ENCODE assay signal across 16 cellular contexts in genomic region chr6:72760130-72760793, GRCh38.
DNase-seq lines count a peak whose midpoint lies in the region; ATAC-seq and TF ChIP-seq lines count a peak whose summit lies in the region.
"Had no signal": no experiment of that assay in that cellular context is flagged by ENCODE, and none has a peak within 500 bp of the region (broad histone marks: within the 10 kb centered on the region; RNA-seq: fewer than 3 reads in every experiment).

No MANE protein-coding gene starts in this region.

- no peak for TF ChIP-seq POLR2A in IMR-90 (IDR thresholded peaks at IDR 0.05; ENCODE audit: low read depth, low read length)

- H3K79me1 ChIP-seq in IMR-90 (ENCODE audit: low read depth in 1 of 2, low read length in 2 of 2), result peaks cover 0 to 2% of the 10 kb centered on the region in 2 experiments; a peak in 1 of 4 replicates

- no peaks in the 10 kb centered on the region for H3K36me3 ChIP-seq in IMR-90 (ENCODE audit: control insufficient read depth, insufficient read depth, low read length)
- H3K36me3 ChIP-seq: HAP-1 had no signal

- no peak overlapping the region for H2BK20ac ChIP-seq in IMR-90 (ENCODE audit: low read depth, low read length)

- H4K8ac ChIP-seq in IMR-90 (ENCODE audit: low read depth in 2 of 2, low read length in 2 of 2), result no peak overlapping the region

- no peak overlapping the region for H3K9ac ChIP-seq in IMR-90 (ENCODE audit: low read depth, low read length)

- H2BK120ac ChIP-seq in IMR-90 (ENCODE audit: low read depth, low read length), result no peak overlapping the region

- no peak overlapping the region for H2AK5ac ChIP-seq in IMR-90 (ENCODE audit: low read depth, low read length)

- H3K4me1 ChIP-seq in IMR-90 (ENCODE audit: control insufficient read depth, insufficient read depth, low read length), result no peaks in the 10 kb centered on the region
- H3K4me1 ChIP-seq: HAP-1 had no signal

- no peak overlapping the region for H2AFZ ChIP-seq in IMR-90 (replicated peaks; ENCODE audit: low read length, poor library complexity)

- H3K23ac ChIP-seq in IMR-90 (ENCODE audit: low read depth, low read length), result no peak overlapping the region

- ATAC-seq in IMR-90 (ENCODE audit: low read depth) (no peak), GM18909 (IDR thresholded peaks at IDR 0.05; ENCODE audit: poor library complexity, unreplicated experiment) (no peak), HG03095 (IDR thresholded peaks at IDR 0.05; ENCODE audit: unreplicated experiment) (no peak)
- ATAC-seq: mucosa of descending colon had no signal

- no peak overlapping the region for H3K27ac Mint-ChIP-seq in activated naive CD8-positive, alpha-beta T cell treated with anti-CD3 and anti-CD28 coated beads for 36 hours
- H3K27ac Mint-ChIP-seq: endodermal cell had no signal

- DNase-seq in IMR-90 (peak; percentile 11), SK-N-DZ (ENCODE audit: low spot score) (peak; percentile 79), fibroblast of peridontal ligament (ENCODE audit: extremely low read depth) (peak; percentile 74), putamen (ENCODE audit: low spot score) (peak; percentile 49), D341Med (ENCODE audit: low spot score) (no peak)
- no peak for DNase-seq in activated naive CD8-positive, alpha-beta T cell treated with anti-CD3 and anti-CD28 coated beads for 36 hours
- DNase-seq: activated CD8-positive, alpha-beta memory T cell treated with anti-CD3 and anti-CD28 coated beads for 24 hours; activated effector memory CD4-positive, alpha-beta T cell treated with anti-CD3 and anti-CD28 coated beads, Interleukin-2, amount 50 U/mL, for 16 hours; endodermal cell; KBM-7; mucosa of descending colon; NCI-H510A; posterior cingulate gyrus had no signal

- TF ChIP-seq CTCF in IMR-90 (conservative IDR thresholded peaks at IDR 0.05; ENCODE audit: low read depth, low read length), result no peak

- H3K9me3 ChIP-seq in IMR-90 (ENCODE audit: control insufficient read depth, insufficient read depth, low read length), result no peaks in the 10 kb centered on the region
- H3K9me3 ChIP-seq: HAP-1, mucosa of descending colon had no signal

- no peak for TF ChIP-seq RAD21 in IMR-90 (IDR thresholded peaks at IDR 0.05; ENCODE audit: low read length)

- no CpG with 5 or more reads among the region's 4 CpGs for WGBS in IMR-90 (ENCODE audit: extremely low coverage in 2 of 2, insufficient read length in 1 of 2), 2 experiments

- BruUV-seq in IMR-90 (replicated peaks; lab: Mats Ljungman, UMichigan), result no TSS peak

- H3K27ac ChIP-seq in IMR-90 (ENCODE audit: insufficient read depth, low read length), result no peak overlapping the region

- no peaks in the 10 kb centered on the region for H3K9me3 Mint-ChIP-seq in activated naive CD8-positive, alpha-beta T cell treated with anti-CD3 and anti-CD28 coated beads for 36 hours
- H3K9me3 Mint-ChIP-seq: endodermal cell had no signal

- H3K18ac ChIP-seq in IMR-90 (ENCODE audit: low read depth, low read length), result no peak overlapping the region

- no peak overlapping the region for H3K4me3 Mint-ChIP-seq in activated naive CD8-positive, alpha-beta T cell treated with anti-CD3 and anti-CD28 coated beads for 36 hours
- H3K4me3 Mint-ChIP-seq: endodermal cell had no signal

- no peaks in the 10 kb centered on the region for H3K9me1 ChIP-seq in IMR-90 (ENCODE audit: insufficient read depth, low read length)

- no peak overlapping the region for H2BK15ac ChIP-seq in IMR-90 (ENCODE audit: low read depth, low read length)

- no peaks in the 10 kb centered on the region for H4K20me1 ChIP-seq in IMR-90 (ENCODE audit: insufficient read depth, low read length)

- no peak overlapping the region for H3K56ac ChIP-seq in IMR-90 (ENCODE audit: extremely low read depth, insufficient read depth, low read length)

- no peaks in the 10 kb centered on the region for H3K27me3 ChIP-seq in IMR-90 (ENCODE audit: control insufficient read depth, insufficient read depth, low read length)

- no peak overlapping the region for H2BK5ac ChIP-seq in IMR-90 (ENCODE audit: low read depth, low read length, poor library complexity, severe bottlenecking)

- no peak overlapping the region for H3K4me2 ChIP-seq in IMR-90 (ENCODE audit: low read depth, low read length)

- no peak overlapping the region for H3K14ac ChIP-seq in IMR-90 (replicated peaks; ENCODE audit: low read depth, low read length)

- no peak overlapping the region for H4K91ac ChIP-seq in IMR-90 (ENCODE audit: insufficient read depth, low read depth, low read length)

- no peaks in the 10 kb centered on the region for H3K27me3 Mint-ChIP-seq in activated naive CD8-positive, alpha-beta T cell treated with anti-CD3 and anti-CD28 coated beads for 36 hours

- dilution Hi-C loops in IMR-90 (cut with HindIII; ENCODE audit: low sequenced_read_pairs, unreplicated experiment), result no loop called here

- H3K4ac ChIP-seq in IMR-90 (ENCODE audit: low read depth, low read length), result no peak overlapping the region

- POLR2A ChIA-PET in IMR-90 (lab: Charles Lee; ENCODE audit: unreplicated experiment), result no interaction called here

- CTCF ChIA-PET in IMR-90 (lab: Yijun Ruan, JAX), result interaction anchor here (0.6 kb wide), 1 partner anchor 26 kb away, joined by 3 read pairs; no protein-coding TSS in a partner anchor

- peaks cover 18% of the 10 kb centered on the region for H3K4me1 Mint-ChIP-seq in activated naive CD8-positive, alpha-beta T cell treated with anti-CD3 and anti-CD28 coated beads for 36 hours

- peaks cover 15% of the 10 kb centered on the region for H3K36me3 Mint-ChIP-seq in activated naive CD8-positive, alpha-beta T cell treated with anti-CD3 and anti-CD28 coated beads for 36 hours

- no peak overlapping the region for H4K5ac ChIP-seq in IMR-90 (ENCODE audit: low read depth, low read length)

- intact Hi-C loops in IMR-90 (cut with micrococcal nuclease), result no loop called here

- H3K4me3 ChIP-seq in IMR-90 (ENCODE audit: insufficient read depth, low read depth, low read length), result no peak overlapping the region
- H3K4me3 ChIP-seq: HAP-1, mucosa of descending colon had no signal

- in situ Hi-C loops in IMR-90 (cut with MboI; ENCODE audit: low sequenced_read_pairs), result no loop called here

- H2AK9ac ChIP-seq in IMR-90 (replicated peaks; ENCODE audit: low read depth, low read length, poor library complexity), result no peak overlapping the region

TF ChIP-seq in IMR-90, 13 proteins besides CTCF, POLR2A, EP300 and RAD21:
- TF ChIP-seq USF2 (IDR thresholded peaks at IDR 0.05; ENCODE audit: low read depth, low read length), result no peak
- TF ChIP-seq FOS (IDR thresholded peaks at IDR 0.05; ENCODE audit: low read depth, low read length), result no peak
- TF ChIP-seq CEBPB (IDR thresholded peaks at IDR 0.05; ENCODE audit: low read depth, low read length), result no peak
- no peak for TF ChIP-seq MAFK (IDR thresholded peaks at IDR 0.05; ENCODE audit: low read depth, low read length)
- TF ChIP-seq ELK1 (IDR thresholded peaks at IDR 0.05; ENCODE audit: borderline replicate concordance, low read depth, low read length), result no peak
- TF ChIP-seq MAZ (IDR thresholded peaks at IDR 0.05; ENCODE audit: borderline replicate concordance, low read depth, low read length), result no peak
- no peak for TF ChIP-seq NFE2L2 (IDR thresholded peaks at IDR 0.05; ENCODE audit: low read depth, low read length)
- no peak for TF ChIP-seq BHLHE40 (IDR thresholded peaks at IDR 0.05; ENCODE audit: low read depth, low read length)
- TF ChIP-seq MXI1 (IDR thresholded peaks at IDR 0.05; ENCODE audit: borderline replicate concordance, low read depth, low read length), result no peak
- no peak for TF ChIP-seq CHD1 (IDR thresholded peaks at IDR 0.05; ENCODE audit: low read depth, low read length)
- TF ChIP-seq RCOR1 (IDR thresholded peaks at IDR 0.05; ENCODE audit: insufficient replicate concordance, low read length), result no peak

Comparison
In these comparisons a context has a peak if more than half of its experiments do, and no peak if none do; other contexts are left out.
1. DNase-seq: peak in IMR-90 (single experiment), SK-N-DZ (single experiment), fibroblast of peridontal ligament (single experiment) and putamen (single experiment); none in D341Med (single experiment) and activated naive CD8-positive, alpha-beta T cell treated with anti-CD3 and anti-CD28 coated beads for 36 hours (single experiment).